ENCODE assay signal across 25 cellular contexts in the genomic region with DNA sequence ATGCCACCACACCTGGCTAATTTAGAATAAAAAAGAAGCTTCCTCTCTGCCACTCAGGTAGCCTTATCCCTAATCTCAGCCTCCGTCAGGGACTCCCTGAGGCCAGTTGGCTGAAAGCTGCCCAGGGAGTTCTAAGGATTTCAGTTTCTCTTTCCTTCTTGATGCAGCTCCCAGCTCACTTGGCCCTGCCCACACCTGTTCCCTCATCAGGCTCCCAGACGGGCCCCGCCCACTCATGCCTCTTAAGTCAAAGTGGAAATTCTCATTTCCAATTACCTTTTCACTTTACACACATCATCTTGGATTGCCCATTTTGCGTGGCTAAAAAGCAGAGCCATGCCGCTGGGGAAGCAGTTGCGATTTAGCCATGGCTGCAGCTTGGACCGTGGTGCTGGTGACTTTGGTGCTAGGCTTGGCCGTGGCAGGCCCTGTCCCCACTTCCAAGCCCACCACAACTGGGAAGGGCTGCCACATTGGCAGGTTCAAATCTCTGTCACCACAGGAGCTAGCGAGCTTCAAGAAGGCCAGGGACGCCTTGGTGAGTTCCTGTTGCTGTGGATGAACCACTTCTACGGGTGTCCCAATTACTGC. TPM values are rescaled to one million over a fixed set of nuclear protein-coding genes. Genes with fewer than 3 reads are reported as not detected.
DNase-seq lines count a peak whose midpoint lies in the region; ATAC-seq, FAIRE-seq and TF ChIP-seq lines count a peak whose summit lies in the region.
"Had no signal": no experiment of that assay in that cellular context is flagged by ENCODE, and none has a peak within 500 bp of the region (broad histone marks: within the 10 kb centered on the region; RNA-seq: fewer than 3 reads in every experiment).

A gene (plus strand): TSS at position 353 of the 591 bp plus-strand sequence. CDS start 15 bp downstream, at position 368.

- no peak for FAIRE-seq in small intestine (lab: Jason Lieb, UNC)
- FAIRE-seq: HTR-8/SVneo, keratinocyte had no signal

- H3K4me3 Mint-ChIP-seq in activated CD4-positive, alpha-beta T cell treated with anti-CD3 and anti-CD28 coated beads, Interleukin-2, amount 10 ng/mL, durations not matched to agents 7 days and 5 days, result no peak within 1 kb of the TSS
- H3K4me3 Mint-ChIP-seq: activated T-cell treated with anti-CD3 and anti-CD28 coated beads, Interleukin-2, amount 50 U/mL, for 24 hours; CD4-positive, alpha-beta T cell; HFFc6; nephron progenitor cell had no signal

- WGBS in small intestine, 3 donors, result 68 to 78% (median 74%) methylated on average over 11 of the region's 11 CpGs
- 83 to 85% methylated on average over 11 of the region's 11 CpGs for WGBS in heart right ventricle, 2 donors

- H3K36me3 ChIP-seq in HEK293 (ENCODE audit: control insufficient read depth in 2 of 2, insufficient read depth in 1 of 2, low read length in 2 of 2) (no peaks in the 10 kb centered on the region), small intestine (ENCODE audit: control insufficient read depth in 2 of 2, insufficient read depth in 2 of 2, low read length in 2 of 2) (no peaks in the 10 kb centered on the region), heart right ventricle (no peaks in the 10 kb centered on the region)
- H3K36me3 ChIP-seq: cardiac muscle cell had no signal

- H3K27ac ChIP-seq in HEK293 (ENCODE audit: extremely low read depth, low read depth, low read length), result no peak within 1 kb of the TSS
- no peak within 1 kb of the TSS for H3K27ac ChIP-seq in small intestine (ENCODE audit: low read depth in 1 of 2, low read length in 1 of 2)
- H3K27ac ChIP-seq in heart right ventricle, result no peak within 1 kb of the TSS
- H3K27ac ChIP-seq: cardiac muscle cell, psoas muscle had no signal

- no peaks in the 10 kb centered on the region for H3K4me1 ChIP-seq in HEK293 (ENCODE audit: control insufficient read depth, insufficient read depth, low read length)
- H3K4me1 ChIP-seq in small intestine (ENCODE audit: control insufficient read depth in 2 of 2, insufficient read depth in 1 of 2, low read depth in 1 of 2, low read length in 1 of 2), result no peaks in the 10 kb centered on the region
- H3K4me1 ChIP-seq in heart right ventricle, result no peaks in the 10 kb centered on the region
- H3K4me1 ChIP-seq: psoas muscle had no signal

- ATAC-seq in heart right ventricle, result no peak
- ATAC-seq: psoas muscle; stimulated activated naive CD8-positive, alpha-beta T cell treated with anti-CD3 and anti-CD28 coated beads, Interleukin-15, Interleukin-2, amounts not matched to agents 100 U/mL and 50 U/mL, for 24 hours had no signal

- peak within 1 kb of the TSS; percentile 15 for H3K27ac Mint-ChIP-seq in activated CD4-positive, alpha-beta T cell treated with anti-CD3 and anti-CD28 coated beads, Interleukin-2, amount 10 ng/mL, durations not matched to agents 7 days and 5 days
- H3K27ac Mint-ChIP-seq: activated T-cell treated with anti-CD3 and anti-CD28 coated beads, Interleukin-2, amount 50 U/mL, for 24 hours; CD4-positive, alpha-beta T cell; HFFc6; nephron progenitor cell had no signal

- H3K9me3 Mint-ChIP-seq in activated CD4-positive, alpha-beta T cell treated with anti-CD3 and anti-CD28 coated beads, Interleukin-2, amount 10 ng/mL, durations not matched to agents 7 days and 5 days, result no peaks in the 10 kb centered on the region
- H3K9me3 Mint-ChIP-seq: activated T-cell treated with anti-CD3 and anti-CD28 coated beads, Interleukin-2, amount 50 U/mL, for 24 hours; CD4-positive, alpha-beta T cell; HFFc6; nephron progenitor cell had no signal

- CTCF ChIA-PET in activated CD4-positive, alpha-beta T cell treated with anti-CD3 and anti-CD28 coated beads, Interleukin-2, amount 10 ng/mL, durations not matched to agents 7 days and 5 days (lab: Charles Lee), result interaction anchor here (0.7 to 1.8 kb wide), 5 partner anchors 14 to 223 kb away, joined by 3 to 5 read pairs (median 3); a partner anchor contains a TSS
- CTCF ChIA-PET in HEK293 (lab: Yijun Ruan, JAX), result interaction anchor here (0.5 to 1.5 kb wide), 6 partner anchors 15 to 174 kb away, joined by 3 to 6 read pairs (median 3); no protein-coding TSS in a partner anchor

- H3K4me3 ChIP-seq in HEK293 (ENCODE audit: low read depth, low read length), result no peak within 1 kb of the TSS
- no peak within 1 kb of the TSS for H3K4me3 ChIP-seq in small intestine (ENCODE audit: low read depth in 1 of 2, low read length in 2 of 2)
- H3K4me3 ChIP-seq in heart right ventricle, result no peak within 1 kb of the TSS
- H3K4me3 ChIP-seq: cardiac muscle cell, psoas muscle had no signal

- intact Hi-C loops in head of caudate nucleus (cut with DNase I) (no loop called here), heart right ventricle (cut with DNase I) (no loop called here)

- peaks cover 11% of the 10 kb centered on the region for H3K27me3 Mint-ChIP-seq in activated CD4-positive, alpha-beta T cell treated with anti-CD3 and anti-CD28 coated beads, Interleukin-2, amount 10 ng/mL, durations not matched to agents 7 days and 5 days

- H3K36me3 Mint-ChIP-seq in activated CD4-positive, alpha-beta T cell treated with anti-CD3 and anti-CD28 coated beads, Interleukin-2, amount 10 ng/mL, durations not matched to agents 7 days and 5 days (ENCODE audit: low read depth), result no peaks in the 10 kb centered on the region

- POLR2A ChIA-PET in activated CD4-positive, alpha-beta T cell treated with anti-CD3 and anti-CD28 coated beads, Interleukin-2, amount 10 ng/mL, durations not matched to agents 7 days and 5 days (lab: Charles Lee), result interaction anchor here (0.6 kb wide), 1 partner anchor 38 kb away, joined by 3 read pairs; no protein-coding TSS in a partner anchor
- POLR2A ChIA-PET in HEK293 (lab: Yijun Ruan, JAX), result interaction anchor here (2.3 kb wide), 1 partner anchor 9 kb away, joined by 7 read pairs; no protein-coding TSS in a partner anchor

- H3K27me3 ChIP-seq in small intestine (ENCODE audit: control insufficient read depth in 2 of 2, insufficient read depth in 2 of 2, low read length in 2 of 2) (peaks cover 0 to 2% of the 10 kb centered on the region in 2 donors), heart right ventricle (peaks cover 0 to 69% (median 38%) of the 10 kb centered on the region in 7 donors)

- no peak for DNase-seq in activated CD4-positive, alpha-beta T cell treated with anti-CD3 and anti-CD28 coated beads, Interleukin-2, amount 10 ng/mL, durations not matched to agents 7 days and 5 days
- no peak for DNase-seq in activated CD4-positive, alpha-beta T cell treated with anti-CD3 and anti-CD28 coated beads, Interleukin-2, amount 50 U/mL, for 4 hours
- DNase-seq in head of caudate nucleus (peak in 41 of 42 donors; percentile 26 to 87 (median 61)), small intestine (peak; percentile 63), ureter (ENCODE audit: low spot score) (no peak), NCI-H146 treated with DMSO at 0.1 percent for 48 hours (lab: John Stamatoyannopoulos, UW; ENCODE audit: unreplicated experiment) (no peak), heart right ventricle (no peak)
- DNase-seq: activated CD4-positive, alpha-beta T cell treated with anti-CD3 and anti-CD28 coated beads for 1 hour; activated T-cell treated with anti-CD3 and anti-CD28 coated beads, Interleukin-2, amount 50 U/mL, for 24 hours; CD4-positive, alpha-beta T cell; HFFc6; mesendoderm; NCI-H1436 treated with DMSO at 0.1 percent for 48 hours; nephron progenitor cell; psoas muscle; stimulated activated naive CD8-positive, alpha-beta T cell treated with anti-CD3 and anti-CD28 coated beads, Interleukin-15, Interleukin-2, amounts not matched to agents 100 U/mL and 50 U/mL, for 24 hours; T-helper 9 cell had no signal

- H3K9me3 ChIP-seq in HEK293 (ENCODE audit: control insufficient read depth, insufficient read depth, low read depth, low read length), result no peaks in the 10 kb centered on the region; the same call in 1 of the 2 replicates
- no peaks in the 10 kb centered on the region for H3K9me3 ChIP-seq in small intestine (ENCODE audit: control insufficient read depth, low read depth)
- H3K9me3 ChIP-seq in heart right ventricle, result no peaks in the 10 kb centered on the region
- H3K9me3 ChIP-seq: psoas muscle had no signal

- H3K4me1 Mint-ChIP-seq in activated CD4-positive, alpha-beta T cell treated with anti-CD3 and anti-CD28 coated beads, Interleukin-2, amount 10 ng/mL, durations not matched to agents 7 days and 5 days, result peaks cover 42% of the 10 kb centered on the region

- TF ChIP-seq CTCF in HEK293 (tag by site-specific recombination; IDR thresholded peaks at IDR 0.05), result no peak
- TF ChIP-seq CTCF in heart right ventricle (IDR thresholded peaks at IDR 0.05), result no peak

TF ChIP-seq in HEK293, 187 proteins besides CTCF, POLR2A, EP300 and RAD21 (continues in another document):
- TF ChIP-seq, protein P1, sequence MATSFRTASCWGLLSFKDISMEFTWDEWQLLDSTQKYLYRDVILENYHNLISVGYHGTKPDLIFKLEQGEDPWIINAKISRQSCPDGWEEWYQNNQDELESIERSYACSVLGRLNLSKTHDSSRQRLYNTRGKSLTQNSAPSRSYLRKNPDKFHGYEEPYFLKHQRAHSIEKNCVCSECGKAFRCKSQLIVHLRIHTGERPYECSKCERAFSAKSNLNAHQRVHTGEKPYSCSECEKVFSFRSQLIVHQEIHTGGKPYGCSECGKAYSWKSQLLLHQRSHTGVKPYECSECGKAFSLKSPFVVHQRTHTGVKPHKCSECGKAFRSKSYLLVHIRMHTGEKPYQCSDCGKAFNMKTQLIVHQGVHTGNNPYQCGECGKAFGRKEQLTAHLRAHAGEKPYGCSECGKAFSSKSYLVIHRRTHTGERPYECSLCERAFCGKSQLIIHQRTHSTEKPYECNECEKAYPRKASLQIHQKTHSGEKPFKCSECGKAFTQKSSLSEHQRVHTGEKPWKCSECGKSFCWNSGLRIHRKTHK (tag by site-specific recombination; IDR thresholded peaks at IDR 0.05), result no peak
- TF ChIP-seq ZNF121 (tag by site-specific recombination; IDR thresholded peaks at IDR 0.05) (no peak), OVOL3 (tag by site-specific recombination; IDR thresholded peaks at IDR 0.05) (no peak)
- TF ChIP-seq, protein P2, sequence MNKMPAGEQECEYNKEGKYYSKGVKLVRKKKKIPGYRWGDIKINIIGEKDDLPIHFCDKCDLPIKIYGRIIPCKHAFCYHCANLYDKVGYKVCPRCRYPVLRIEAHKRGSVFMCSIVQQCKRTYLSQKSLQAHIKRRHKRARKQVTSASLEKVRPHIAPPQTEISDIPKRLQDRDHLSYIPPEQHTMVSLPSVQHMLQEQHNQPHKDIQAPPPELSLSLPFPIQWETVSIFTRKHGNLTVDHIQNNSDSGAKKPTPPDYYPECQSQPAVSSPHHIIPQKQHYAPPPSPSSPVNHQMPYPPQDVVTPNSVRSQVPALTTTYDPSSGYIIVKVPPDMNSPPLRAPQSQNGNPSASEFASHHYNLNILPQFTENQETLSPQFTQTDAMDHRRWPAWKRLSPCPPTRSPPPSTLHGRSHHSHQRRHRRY (tag by site-specific recombination; IDR thresholded peaks at IDR 0.05), result no peak

RNA-seq across cellular contexts. Expression of the gene that starts here (rescaled TPM):
- not detected for total RNA-seq in activated CD4-positive, alpha-beta T cell treated with anti-CD3 and anti-CD28 coated beads, Interleukin-2, amount 10 ng/mL, durations not matched to agents 7 days and 5 days
- polyA plus RNA-seq in small intestine, result not detected
- total RNA-seq in ureter, result not detected
- not detected for total RNA-seq in heart right ventricle
- polyA plus RNA-seq in heart right ventricle, result not detected
- total RNA-seq: cardiac muscle cell; CD4-positive, alpha-beta T cell; HFFc6; NCI-H460; psoas muscle; SK-MEL-5; urinary bladder had no signal
- polyA plus RNA-seq: adipose tissue, cardiac muscle cell, keratinocyte, psoas muscle, urinary bladder had no signal

Comparison
In these comparisons a context has a peak if more than half of its experiments do, and no peak if none do; other contexts are left out.
1. Peak in DNase-seq in small intestine; RNA of the gene not detected or under 1 TPM.
2. DNase-seq: peak in head of caudate nucleus (41 of 42); none in activated CD4-positive, alpha-beta T cell treated with anti-CD3 and anti-CD28 coated beads, Interleukin-2, amount 10 ng/mL, durations not matched to agents 7 days and 5 days (single experiment), activated CD4-positive, alpha-beta T cell treated with anti-CD3 and anti-CD28 coated beads, Interleukin-2, amount 50 U/mL, for 4 hours (0 of 2), ureter (single experiment), NCI-H146 treated with DMSO at 0.1 percent for 48 hours (single experiment) and heart right ventricle (0 of 2).